15 cellular contexts compared by ENCODE assay signal in the genomic region with DNA sequence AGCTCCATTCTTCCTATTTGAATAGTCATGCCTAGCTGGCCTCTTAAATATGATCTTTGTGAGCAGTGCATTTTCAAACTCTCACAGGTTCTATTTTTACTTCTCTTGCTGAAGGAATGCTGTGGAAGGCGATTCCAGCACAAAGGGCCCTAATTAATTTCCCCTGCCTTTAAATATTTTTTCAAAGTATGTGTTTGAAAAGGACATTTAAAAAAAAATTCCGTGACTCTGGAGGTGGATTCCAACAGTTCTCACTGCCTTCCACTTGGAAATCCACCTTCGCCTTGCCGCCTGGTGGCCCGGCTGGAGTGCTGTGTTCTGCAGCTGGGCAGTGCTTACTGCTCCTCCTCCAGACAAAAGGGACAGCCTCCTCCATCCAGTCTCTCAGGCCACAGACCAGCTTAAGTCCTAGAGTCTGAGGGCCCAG.
A peak's percentile ranks its signal among the peaks of the same experiment; 100 is the strongest.
DNase-seq lines count a peak whose midpoint lies in the region; ATAC-seq and TF ChIP-seq lines count a peak whose summit lies in the region.
"Had no signal": no experiment of that assay in that cellular context is flagged by ENCODE, and none has a peak within 500 bp of the region (broad histone marks: within the 10 kb centered on the region; RNA-seq: fewer than 3 reads in every experiment).

No MANE protein-coding gene starts in this region.

- no peak overlapping the region for H3K4me3 ChIP-seq in right cardiac atrium (ENCODE audit: low read length)
- no peak overlapping the region for H3K4me3 ChIP-seq in stomach

- intact Hi-C loops in right cardiac atrium (cut with DNase I) = no loop called here
- intact Hi-C loops in stomach (cut with DNase I; ENCODE audit: low total_unique reads) = no loop called here

- no peaks in the 10 kb centered on the region for H3K9me3 ChIP-seq in right cardiac atrium (ENCODE audit: control insufficient read depth, low read length)
- no peaks in the 10 kb centered on the region for H3K9me3 ChIP-seq in stomach

- H3K27ac ChIP-seq in right cardiac atrium (ENCODE audit: low read length) = peak overlapping the region; percentile 38
- peak overlapping the region in 3 of 5 donors; percentile 49 to 66 (median 62) for H3K27ac ChIP-seq in stomach
- H3K27ac ChIP-seq: KMS-11 had no signal

- TF ChIP-seq CTCF in stomach (IDR thresholded peaks at IDR 0.05) = no peak

- no peaks in the 10 kb centered on the region for H3K27me3 ChIP-seq in right cardiac atrium (ENCODE audit: control insufficient read depth, insufficient read depth)
- no peaks in the 10 kb centered on the region for H3K27me3 ChIP-seq in stomach

- in situ Hi-C loops in ACHN (cut with HindIII; ENCODE audit: low pct_ligation_motif_present, low pct_unique_long_range_greater_than_20kb, low sequenced_read_pairs) = no loop called here

- peak; percentile 80 to 86 for ATAC-seq in right cardiac atrium
- ATAC-seq in GM21737 (IDR thresholded peaks at IDR 0.05; ENCODE audit: unreplicated experiment) = no peak
- no peak for ATAC-seq in GM18867 (IDR thresholded peaks at IDR 0.05; ENCODE audit: unreplicated experiment)
- ATAC-seq: CD8-positive, alpha-beta T cell; naive thymus-derived CD8-positive, alpha-beta T cell had no signal

- WGBS in right cardiac atrium = 38% methylated on average over 5 of the region's 5 CpGs
- WGBS in stomach, 5 donors = 61 to 75% (median 72%) methylated on average over 5 of the region's 5 CpGs

- H3K36me3 ChIP-seq in stomach = no peaks in the 10 kb centered on the region

- H3K4me1 ChIP-seq in right cardiac atrium (ENCODE audit: control insufficient read depth, insufficient read depth, low read length) = peaks cover 3% of the 10 kb centered on the region
- H3K4me1 ChIP-seq in stomach = peaks cover 0 to 21% (median 12%) of the 10 kb centered on the region in 4 donors

- TF ChIP-seq EP300 in stomach (IDR thresholded peaks at IDR 0.05) = no peak

- DNase-seq in ELF-1 (ENCODE audit: low read depth, low spot score) = peak; percentile 55
- DNase-seq in astrocyte of the hippocampus (ENCODE audit: low read depth, low spot score) = peak; percentile 64
- DNase-seq in right cardiac atrium = peak; percentile 44 to 81 (median 81)
- DNase-seq in stomach = no peak
- DNase-seq in ACHN = no peak
- no peak for DNase-seq in GOT3 (lab: John Stamatoyannopoulos, UW)
- DNase-seq: CD8-positive, alpha-beta T cell; cortex of kidney; GDM1; kidney; naive thymus-derived CD8-positive, alpha-beta T cell; NCI-H2081 had no signal

- TF ChIP-seq POLR2A in stomach (IDR thresholded peaks at IDR 0.05) = no peak

Comparison
In these comparisons a context has a peak if more than half of its experiments do, and no peak if none do; other contexts are left out.
1. DNase-seq: peak in ELF-1 (single experiment), astrocyte of the hippocampus (single experiment) and right cardiac atrium (3 of 3); none in stomach (single experiment), ACHN (single experiment) and GOT3 (single experiment).
2. ATAC-seq: peak in right cardiac atrium (2 of 2); none in GM21737 (single experiment) and GM18867 (single experiment).